14 cellular contexts compared by ENCODE assay signal in the genomic region with DNA sequence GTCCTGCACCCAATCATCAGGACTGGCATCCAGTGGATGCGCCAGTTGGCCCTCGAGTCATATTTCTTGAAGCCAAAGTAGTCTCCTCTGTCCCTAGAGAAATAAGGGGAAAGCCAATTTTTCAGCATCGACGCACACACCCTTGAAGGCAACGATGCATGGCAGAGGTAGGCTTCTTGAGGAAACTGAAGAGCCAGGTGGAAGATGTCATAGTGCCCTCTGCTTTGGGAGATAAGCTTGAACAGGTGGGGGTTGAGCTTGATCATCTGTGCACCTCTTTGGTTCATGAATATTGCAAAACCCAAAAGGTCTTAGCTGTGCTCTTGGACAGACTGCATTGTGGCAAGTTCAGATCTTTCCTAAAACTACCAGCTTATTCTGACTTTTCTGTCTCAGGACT. TPM values are rescaled to one million over a fixed set of nuclear protein-coding genes. Genes with fewer than 3 reads are reported as not detected.
DNase-seq lines count a peak whose midpoint lies in the region; ATAC-seq and TF ChIP-seq lines count a peak whose summit lies in the region.
"Had no signal": no experiment of that assay in that cellular context is flagged by ENCODE, and none has a peak within 500 bp of the region (broad histone marks: within the 10 kb centered on the region; RNA-seq: fewer than 3 reads in every experiment).

No MANE protein-coding gene starts in this region.

- H2AFZ ChIP-seq in PC-3 (ENCODE audit: low read length) (no peak overlapping the region), H9 (ENCODE audit: low read length) (no peak overlapping the region)

- H3K79me1 ChIP-seq in H9 (ENCODE audit: insufficient read depth, low read depth, low read length, poor library complexity, severe bottlenecking): no peaks in the 10 kb centered on the region

- WGBS in H9 (ENCODE audit: extremely low coverage, insufficient read length, low lambda C conversion rate): no CpG with 5 or more reads among the region's 5 CpGs

- no peak overlapping the region for H3K18ac ChIP-seq in H9 (ENCODE audit: insufficient read length, low read depth, low read length)

- no peak overlapping the region for H3K56ac ChIP-seq in H9 (ENCODE audit: insufficient read length, low read depth, low read length)

- no peak overlapping the region for H2BK20ac ChIP-seq in H9 (ENCODE audit: low read depth, low read length, poor library complexity, severe bottlenecking)

- H3F3A ChIP-seq in PC-3 (ENCODE audit: low read length, unreplicated experiment): no peaks in the 10 kb centered on the region

- H3K4ac ChIP-seq in H9 (ENCODE audit: low read depth, low read length): no peak overlapping the region

- H2AK5ac ChIP-seq in H9 (ENCODE audit: insufficient read length, low read length): no peak overlapping the region

- peak; percentile 65 for DNase-seq in GM12865 (ENCODE audit: low read depth)
- no peak for DNase-seq in activated naive CD8-positive, alpha-beta T cell treated with anti-CD3 and anti-CD28 coated beads, Interleukin-2, amount 50 U/mL, for 24 hours
- no peak for DNase-seq in PC-3
- no peak for DNase-seq in H9
- no peak for DNase-seq in stimulated activated CD4-positive, alpha-beta T cell treated with anti-CD3 and anti-CD28 coated beads, Interleukin-1b, Interleukin-23, amount 100 ng/mL, for 48 hours
- DNase-seq: activated T-cell treated with anti-CD3 and anti-CD28 coated beads for 4 hours; amniotic stem cell; IMR-90; mucosa of descending colon; SK-N-SH; stimulated activated naive CD4-positive, alpha-beta T cell had no signal

- H3K4me1 Mint-ChIP-seq in activated naive CD8-positive, alpha-beta T cell treated with anti-CD3 and anti-CD28 coated beads, Interleukin-2, amount 50 U/mL, for 24 hours: peaks cover 3% of the 10 kb centered on the region
- no peaks in the 10 kb centered on the region for H3K4me1 Mint-ChIP-seq in H9

- H3K4me3 ChIP-seq in GM12865 (ENCODE audit: low read depth, low read length) (no peak overlapping the region), PC-3 (ENCODE audit: low read length) (no peak overlapping the region)
- H3K4me3 ChIP-seq: mucosa of descending colon had no signal

- H3K27me3 Mint-ChIP-seq in activated naive CD8-positive, alpha-beta T cell treated with anti-CD3 and anti-CD28 coated beads, Interleukin-2, amount 50 U/mL, for 24 hours: peaks cover 2% of the 10 kb centered on the region
- H3K27me3 Mint-ChIP-seq in H9 (ENCODE audit: low read depth): peaks cover 48% of the 10 kb centered on the region

- H3K79me2 ChIP-seq in PC-3 (ENCODE audit: low read length) (no peaks in the 10 kb centered on the region), H9 (ENCODE audit: insufficient read depth, low read length) (no peaks in the 10 kb centered on the region)

- no peaks in the 10 kb centered on the region for H3K36me3 Mint-ChIP-seq in activated naive CD8-positive, alpha-beta T cell treated with anti-CD3 and anti-CD28 coated beads, Interleukin-2, amount 50 U/mL, for 24 hours (ENCODE audit: low read depth)
- no peaks in the 10 kb centered on the region for H3K36me3 Mint-ChIP-seq in H9 (ENCODE audit: insufficient read depth in 1 of 3, low read depth in 3 of 3)

- H3K27me3 ChIP-seq in PC-3 (ENCODE audit: low read length): peaks cover 9% of the 10 kb centered on the region; the same call in 1 of the 2 replicates
- H3K27me3 ChIP-seq in H9 (ENCODE audit: insufficient read depth, low read length): no peaks in the 10 kb centered on the region

- H3K36me3 ChIP-seq in PC-3 (ENCODE audit: low read depth, low read length): no peaks in the 10 kb centered on the region

- H3K27ac ChIP-seq in PC-3 (ENCODE audit: low read length) (no peak overlapping the region), H9 (ENCODE audit: insufficient read length, low read depth, low read length) (no peak overlapping the region)

- H2BK120ac ChIP-seq in H9 (ENCODE audit: low read depth, low read length, poor library complexity, severe bottlenecking): no peak overlapping the region

- no peaks in the 10 kb centered on the region for H3K9me3 ChIP-seq in PC-3 (ENCODE audit: low read length)
- H3K9me3 ChIP-seq in H9 (ENCODE audit: control insufficient read depth, low read depth, low read length): no peaks in the 10 kb centered on the region
- H3K9me3 ChIP-seq: mucosa of descending colon, SK-N-SH had no signal

- no peaks in the 10 kb centered on the region for H3K9me3 Mint-ChIP-seq in activated naive CD8-positive, alpha-beta T cell treated with anti-CD3 and anti-CD28 coated beads, Interleukin-2, amount 50 U/mL, for 24 hours
- H3K9me3 Mint-ChIP-seq in H9: no peaks in the 10 kb centered on the region; a peak in 1 of 5 replicates

- no peak overlapping the region for H3K14ac ChIP-seq in H9 (ENCODE audit: insufficient read depth, low read length)

- intact Hi-C loops in PC-3 (cut with micrococcal nuclease): loop anchor here (10.0 kb wide), 1 partner anchor 254 kb away; no protein-coding TSS in a partner anchor

- TF ChIP-seq CTCF in GM12865 (IDR thresholded peaks at IDR 0.05; ENCODE audit: insufficient read depth, low read depth, low read length, missing control alignments) (no peak), PC-3 (conservative IDR thresholded peaks at IDR 0.05; ENCODE audit: low read depth, low read length) (no peak), H9 (conservative IDR thresholded peaks at IDR 0.05) (no peak)

- H2BK5ac ChIP-seq in H9 (ENCODE audit: insufficient read length, low read length): no peak overlapping the region

- H3T11ph ChIP-seq in H9 (ENCODE audit: low read length): no peak overlapping the region

- no TSS peak for BruUV-seq in PC-3 (replicated peaks; lab: Mats Ljungman, UMichigan)

- H2BK12ac ChIP-seq in H9 (ENCODE audit: insufficient read length, low read depth, low read length): no peak overlapping the region

- POLR2A ChIA-PET in PC-3 (lab: Charles Lee; ENCODE audit: unreplicated experiment): no interaction called here

- H3K9ac ChIP-seq in PC-3 (ENCODE audit: low read length) (no peak overlapping the region), H9 (ENCODE audit: extremely low read depth, insufficient read length, low read length) (no peak overlapping the region)
- H3K9ac ChIP-seq: SK-N-SH had no signal

- H3K9me2 ChIP-seq in PC-3 (replicated peaks; ENCODE audit: low read length): no peaks in the 10 kb centered on the region
- H3K9me2 ChIP-seq: SK-N-SH had no signal

- no peak overlapping the region for H4K91ac ChIP-seq in H9 (ENCODE audit: insufficient read length, low read depth, low read length)

- peak; percentile 68 for ATAC-seq in GM19397 (IDR thresholded peaks at IDR 0.05; ENCODE audit: unreplicated experiment)
- peak; percentile 73 for ATAC-seq in HG02840 (IDR thresholded peaks at IDR 0.05; ENCODE audit: low FRiP score, unreplicated experiment)
- ATAC-seq in HG03565 (IDR thresholded peaks at IDR 0.05; ENCODE audit: unreplicated experiment): peak; percentile 45
- no peak for ATAC-seq in activated naive CD8-positive, alpha-beta T cell treated with anti-CD3 and anti-CD28 coated beads, Interleukin-2, amount 50 U/mL, for 24 hours
- no peak for ATAC-seq in PC-3
- ATAC-seq: mucosa of descending colon had no signal

- H2BK15ac ChIP-seq in H9 (ENCODE audit: low read depth, low read length): no peak overlapping the region

- H3K23ac ChIP-seq in H9 (ENCODE audit: insufficient read length, low read depth, low read length): no peak overlapping the region

- H4K8ac ChIP-seq in H9 (replicated peaks; ENCODE audit: insufficient read length, low read depth, low read length): no peak overlapping the region

- H3K4me2 ChIP-seq in PC-3 (ENCODE audit: low read length): no peak overlapping the region
- no peak overlapping the region for H3K4me2 ChIP-seq in H9 (ENCODE audit: insufficient read depth, insufficient read length, low read length)
- H3K4me2 ChIP-seq: SK-N-SH had no signal

- H3K4me3 Mint-ChIP-seq in activated naive CD8-positive, alpha-beta T cell treated with anti-CD3 and anti-CD28 coated beads, Interleukin-2, amount 50 U/mL, for 24 hours: no peak overlapping the region
- H3K4me3 Mint-ChIP-seq in H9: no peak overlapping the region

- H3K4me1 ChIP-seq in PC-3 (ENCODE audit: insufficient read depth, low read length) (no peaks in the 10 kb centered on the region), H9 (ENCODE audit: insufficient read depth, low read length) (no peaks in the 10 kb centered on the region)

- H4K5ac ChIP-seq in H9 (ENCODE audit: insufficient read length, low read depth, low read length): no peak overlapping the region

- CTCF ChIA-PET in PC-3 (lab: Charles Lee): no interaction called here

- H3K23me2 ChIP-seq in H9 (ENCODE audit: insufficient read length, low read depth, low read length, poor library complexity, severe bottlenecking): no peaks in the 10 kb centered on the region

- no peak overlapping the region for H3K27ac Mint-ChIP-seq in activated naive CD8-positive, alpha-beta T cell treated with anti-CD3 and anti-CD28 coated beads, Interleukin-2, amount 50 U/mL, for 24 hours
- no peak overlapping the region for H3K27ac Mint-ChIP-seq in H9

- H4K20me1 ChIP-seq in PC-3 (ENCODE audit: low read length): no peaks in the 10 kb centered on the region
- no peaks in the 10 kb centered on the region for H4K20me1 ChIP-seq in H9 (ENCODE audit: control insufficient read depth, insufficient read depth, insufficient read length)

RNA-seq across cellular contexts. Expression of gene WDR1, which starts 34.6 kb away (rescaled TPM):
- 148 and 150 TPM in 2 replicates for total RNA-seq in PC-3 (2014; rRNA removed)
- 366 and 367 TPM in 2 replicates for total RNA-seq in H9 (2021)

Comparison
In these comparisons a context has a peak if more than half of its experiments do, and no peak if none do; other contexts are left out.
1. ATAC-seq: peak in GM19397 (single experiment), HG02840 (single experiment) and HG03565 (single experiment); none in activated naive CD8-positive, alpha-beta T cell treated with anti-CD3 and anti-CD28 coated beads, Interleukin-2, amount 50 U/mL, for 24 hours (single experiment) and PC-3 (single experiment).